In genomic region chr2:119377266-119377972, GRCh38 we compare ENCODE assay signal across 1 cellular context.
TF ChIP-seq lines count a peak whose summit lies in the region.

No MANE protein-coding gene starts in this region.

TF ChIP-seq in K562, 482 proteins besides CTCF, POLR2A, EP300 and RAD21:
- TF ChIP-seq ARID1B (IDR thresholded peaks at IDR 0.05) (peak; percentile 41; the same call in 1 of the 2 replicates), TCF3 (CRISPR knock-in tag; IDR thresholded peaks at IDR 0.05) (peak; percentile 74), SMARCA4 (IDR thresholded peaks at IDR 0.05) (0 out of 2 replicates have a peak, but pooled peaks have one; percentile 22), SOX6 (IDR thresholded peaks at IDR 0.05) (peak; percentile 59), CTBP1 (IDR thresholded peaks at IDR 0.05; ENCODE audit: borderline replicate concordance) (peak; percentile 37; the same call in 1 of the 2 replicates), TFAM (CRISPR knock-in tag; conservative IDR thresholded peaks at IDR 0.05) (no peak), KLF16 (IDR thresholded peaks at IDR 0.05) (peak; percentile 43), PHTF2 (CRISPR knock-in tag; IDR thresholded peaks at IDR 0.05) (no peak), HNRNPL (IDR thresholded peaks at IDR 0.05; ENCODE audit: low read depth, low read length) (no peak), ESRRA (IDR thresholded peaks at IDR 0.05; ENCODE audit: borderline replicate concordance, low read depth) (peak; percentile 65; the same call in 1 of the 2 replicates), ZNF75A (CRISPR knock-in tag; IDR thresholded peaks at IDR 0.05) (no peak), MEIS2 (IDR thresholded peaks at IDR 0.05; ENCODE audit: partially characterized antibody) (peak; percentile 24), E2F1 (CRISPR knock-in tag; IDR thresholded peaks at IDR 0.05) (no peak), RCOR1 (IDR thresholded peaks at IDR 0.05; ENCODE audit: borderline replicate concordance in 1 of 2, low read depth in 2 of 2, low read length in 2 of 2) (peak in 1 of 2 experiments; percentile 58; a peak in 2 of 4 replicates), JUND (IDR thresholded peaks at IDR 0.05; ENCODE audit: borderline replicate concordance, low read depth, low read length) (peak; percentile 21; the same call in 1 of the 2 replicates), JUND (tag; IDR thresholded peaks at IDR 0.05; ENCODE audit: borderline replicate concordance, low read depth, low read length) (peak; percentile 9; the same call in 1 of the 3 replicates), LCOR (CRISPR knock-in tag; IDR thresholded peaks at IDR 0.05) (peak; percentile 42; the same call in 1 of the 2 replicates), HMGN3 (IDR thresholded peaks at IDR 0.05; ENCODE audit: borderline replicate concordance, extremely low read depth, insufficient read length, low read depth, low read length) (no peak), SPI1 (IDR thresholded peaks at IDR 0.05; ENCODE audit: borderline replicate concordance, low read depth, low read length) (peak; percentile 88), NFRKB (IDR thresholded peaks at IDR 0.05; ENCODE audit: low read depth) (no peak), TCF7 (IDR thresholded peaks at IDR 0.05; ENCODE audit: borderline replicate concordance) (no peak), TEAD4 (IDR thresholded peaks at IDR 0.05; ENCODE audit: low read length) (peak; percentile 51; the same call in 1 of the 2 replicates), TEAD4 (CRISPR knock-in tag; IDR thresholded peaks at IDR 0.05; ENCODE audit: borderline replicate concordance) (no peak), ZBTB17 (CRISPR knock-in tag; IDR thresholded peaks at IDR 0.05) (0 out of 2 replicates have a peak, but pooled peaks have one; percentile 15), FOSL1 (tag; conservative IDR thresholded peaks at IDR 0.05) (peak; percentile 46), ZNF740 (CRISPR knock-in tag; IDR thresholded peaks at IDR 0.05) (peak; percentile 92), ZNF740 (tag; IDR thresholded peaks at IDR 0.05) (no peak), TEAD1 (CRISPR knock-in tag; IDR thresholded peaks at IDR 0.05) (0 out of 4 replicates have a peak, but pooled peaks of 1 of the 2 experiments have one; percentile 16), MAZ (CRISPR knock-in tag; conservative IDR thresholded peaks at IDR 0.05 in 1 of 2, IDR thresholded peaks at IDR 0.05 in 1 of 2) (peak in 1 of 2 experiments; percentile 43; a peak in 2 of 4 replicates), CBFA2T3 (IDR thresholded peaks at IDR 0.05) (peak; percentile 53; the same call in 1 of the 2 replicates), ZNF444 (CRISPR knock-in tag; IDR thresholded peaks at IDR 0.05) (0 out of 2 replicates have a peak, but pooled peaks have one; percentile 58), ZNF766 (CRISPR knock-in tag; conservative IDR thresholded peaks at IDR 0.05) (peak; percentile 89), FOXA3 (CRISPR knock-in tag; conservative IDR thresholded peaks at IDR 0.05 in 1 of 2, IDR thresholded peaks at IDR 0.05 in 1 of 2) (peak in 1 of 2 experiments; percentile 72; a peak in 2 of 4 replicates), MEF2D (tag; conservative IDR thresholded peaks at IDR 0.05; ENCODE audit: low read depth) (0 out of 2 replicates have a peak, but pooled peaks have one; percentile 59), SRSF7 (optimal IDR thresholded peaks at IDR 0.05; ENCODE audit: low read depth, low read length) (no peak), TFAP4 (CRISPR knock-in tag; IDR thresholded peaks at IDR 0.05; ENCODE audit: borderline replicate concordance) (0 out of 2 replicates have a peak, but pooled peaks have one; percentile 35), SMARCE1 (IDR thresholded peaks at IDR 0.05) (peak; percentile 58; the same call in 1 of the 2 replicates), MTF1 (CRISPR knock-in tag; IDR thresholded peaks at IDR 0.05; ENCODE audit: borderline replicate concordance) (no peak)
- TF ChIP-seq, protein P1, sequence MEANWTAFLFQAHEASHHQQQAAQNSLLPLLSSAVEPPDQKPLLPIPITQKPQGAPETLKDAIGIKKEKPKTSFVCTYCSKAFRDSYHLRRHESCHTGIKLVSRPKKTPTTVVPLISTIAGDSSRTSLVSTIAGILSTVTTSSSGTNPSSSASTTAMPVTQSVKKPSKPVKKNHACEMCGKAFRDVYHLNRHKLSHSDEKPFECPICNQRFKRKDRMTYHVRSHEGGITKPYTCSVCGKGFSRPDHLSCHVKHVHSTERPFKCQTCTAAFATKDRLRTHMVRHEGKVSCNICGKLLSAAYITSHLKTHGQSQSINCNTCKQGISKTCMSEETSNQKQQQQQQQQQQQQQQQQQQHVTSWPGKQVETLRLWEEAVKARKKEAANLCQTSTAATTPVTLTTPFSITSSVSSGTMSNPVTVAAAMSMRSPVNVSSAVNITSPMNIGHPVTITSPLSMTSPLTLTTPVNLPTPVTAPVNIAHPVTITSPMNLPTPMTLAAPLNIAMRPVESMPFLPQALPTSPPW (CRISPR knock-in tag; IDR thresholded peaks at IDR 0.05) = peak; percentile 92
- TF ChIP-seq, protein P2, sequence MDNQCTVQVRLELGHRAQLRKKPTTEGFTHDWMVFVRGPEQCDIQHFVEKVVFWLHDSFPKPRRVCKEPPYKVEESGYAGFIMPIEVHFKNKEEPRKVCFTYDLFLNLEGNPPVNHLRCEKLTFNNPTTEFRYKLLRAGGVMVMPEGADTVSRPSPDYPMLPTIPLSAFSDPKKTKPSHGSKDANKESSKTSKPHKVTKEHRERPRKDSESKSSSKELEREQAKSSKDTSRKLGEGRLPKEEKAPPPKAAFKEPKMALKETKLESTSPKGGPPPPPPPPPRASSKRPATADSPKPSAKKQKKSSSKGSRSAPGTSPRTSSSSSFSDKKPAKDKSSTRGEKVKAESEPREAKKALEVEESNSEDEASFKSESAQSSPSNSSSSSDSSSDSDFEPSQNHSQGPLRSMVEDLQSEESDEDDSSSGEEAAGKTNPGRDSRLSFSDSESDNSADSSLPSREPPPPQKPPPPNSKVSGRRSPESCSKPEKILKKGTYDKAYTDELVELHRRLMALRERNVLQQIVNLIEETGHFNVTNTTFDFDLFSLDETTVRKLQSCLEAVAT (IDR thresholded peaks at IDR 0.05) = 0 out of 4 replicates have a peak, but pooled peaks of 1 of the 2 experiments have one; percentile 44
